1 cellular context compared by ENCODE assay signal in genomic region chr1:235160965-235161684, GRCh38.
A peak's percentile ranks its signal among the peaks of the same experiment; 100 is the strongest.
TF ChIP-seq lines count a peak whose summit lies in the region.

RBM34 (minus strand) TSS chr1:235161250; CDS start chr1:235161226, 24 bp downstream.

TF ChIP-seq in WTC11, 78 proteins besides CTCF, POLR2A, EP300 and RAD21 (continued from another document):
- TF ChIP-seq PRDM15 (CRISPR knock-in tag; IDR thresholded peaks at IDR 0.05) (no peak), USF1 (CRISPR knock-in tag; IDR thresholded peaks at IDR 0.05) (peak; percentile 19; the same call in 1 of the 2 replicates), E2F4 (CRISPR knock-in tag; IDR thresholded peaks at IDR 0.05; ENCODE audit: borderline replicate concordance, low read depth) (no peak), E2F5 (CRISPR knock-in tag; IDR thresholded peaks at IDR 0.05) (peak; percentile 84; the same call in 1 of the 2 replicates), ZNF232 (CRISPR knock-in tag; IDR thresholded peaks at IDR 0.05) (peak; percentile 89; the same call in 1 of the 2 replicates)
